ENCODE assay signal across 1 cellular context in genomic region chr3:14472471-14473351, GRCh38.
TF ChIP-seq lines count a peak whose summit lies in the region.

No MANE protein-coding gene starts in this region.

TF ChIP-seq in GM23338, 12 proteins besides CTCF, POLR2A, EP300 and RAD21 (continued from another document):
- no peak for TF ChIP-seq EZH2phosphoT487 (IDR thresholded peaks at IDR 0.05; ENCODE audit: unreplicated experiment)
- TF ChIP-seq ZNF114 (CRISPR knock-in tag; IDR thresholded peaks at IDR 0.05): no peak
- no peak for TF ChIP-seq POLR2AphosphoS5 (IDR thresholded peaks at IDR 0.05; ENCODE audit: low read depth)
